ENCODE assay signal across 8 cellular contexts in the genomic region with DNA sequence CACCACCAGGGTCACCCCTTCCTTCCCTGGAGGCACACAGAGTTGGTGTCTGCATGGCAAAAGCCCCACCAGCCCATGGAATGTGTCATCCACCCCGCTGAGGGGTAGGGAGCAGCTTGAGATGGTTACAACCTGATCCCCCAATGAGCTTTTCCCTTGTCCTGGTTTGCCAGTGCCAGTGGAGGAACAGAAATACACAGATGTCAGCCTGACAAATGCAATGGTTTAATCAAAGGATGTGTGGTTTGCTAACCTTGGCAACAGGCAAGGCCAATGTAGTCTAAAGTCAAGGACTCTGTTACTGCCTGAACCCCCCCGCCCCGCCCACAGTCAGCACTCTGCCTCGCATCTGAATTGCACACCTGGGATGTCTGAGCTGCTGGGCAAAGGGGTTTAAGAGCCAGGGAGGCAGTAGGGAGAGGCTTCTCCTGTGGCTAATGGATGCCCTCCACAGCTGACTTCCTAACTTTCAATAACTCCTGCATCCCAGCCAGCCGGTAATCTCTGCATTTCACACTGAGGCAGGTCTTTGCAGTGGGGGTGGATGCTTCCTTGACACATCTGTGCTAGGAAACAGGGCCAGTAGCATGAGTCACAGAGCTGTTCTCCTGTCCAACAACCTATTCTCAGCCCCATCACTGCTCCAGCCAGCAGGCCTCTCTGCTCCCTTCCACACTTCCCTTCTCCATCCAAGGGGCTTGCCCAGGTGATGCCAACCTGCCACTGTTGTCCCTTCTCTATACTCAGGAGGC.
A peak's percentile ranks its signal among the peaks of the same experiment; 100 is the strongest.
DNase-seq lines count a peak whose midpoint lies in the region; ATAC-seq and TF ChIP-seq lines count a peak whose summit lies in the region.

No MANE protein-coding gene starts in this region.

- peaks cover 0 to 8% of the 10 kb centered on the region in 2 donors for H3K9me3 Mint-ChIP-seq in stimulated activated naive CD8-positive, alpha-beta T cell treated with anti-CD3 and anti-CD28 coated beads, Interleukin-15, amount 100 ng/mL, for 72 hours

- peak overlapping the region; percentile 57 for H3K4me2 ChIP-seq in smooth muscle cell

- peak overlapping the region; percentile 72 for H3K27ac ChIP-seq in epithelial cell of prostate
- H3K27ac ChIP-seq in smooth muscle cell (ENCODE audit: low read depth): peak overlapping the region; percentile 88
- H3K27ac ChIP-seq in ascending aorta: peak overlapping the region in 1 of 2 donors; percentile 47

- no peak for TF ChIP-seq CTCF in smooth muscle cell (IDR thresholded peaks at IDR 0.05; ENCODE audit: borderline replicate concordance, insufficient read depth, poor library complexity, severe bottlenecking)
- TF ChIP-seq CTCF in ascending aorta (IDR thresholded peaks at IDR 0.05): no peak

- H4K20me1 ChIP-seq in smooth muscle cell (ENCODE audit: low read depth): no peaks in the 10 kb centered on the region

- H3K9me3 ChIP-seq in smooth muscle cell (replicated peaks; ENCODE audit: low read depth) (no peaks in the 10 kb centered on the region), ascending aorta (no peaks in the 10 kb centered on the region)

- no peak overlapping the region for H3K4me3 Mint-ChIP-seq in stimulated activated naive CD8-positive, alpha-beta T cell treated with anti-CD3 and anti-CD28 coated beads, Interleukin-15, amount 100 ng/mL, for 72 hours

- H3K4me1 Mint-ChIP-seq in stimulated activated naive CD8-positive, alpha-beta T cell treated with anti-CD3 and anti-CD28 coated beads, Interleukin-15, amount 100 ng/mL, for 72 hours: peaks cover 25% of the 10 kb centered on the region

- no peaks in the 10 kb centered on the region for H3K27me3 ChIP-seq in smooth muscle cell (ENCODE audit: low read depth)
- H3K27me3 ChIP-seq in ascending aorta: no peaks in the 10 kb centered on the region

- H3K79me2 ChIP-seq in smooth muscle cell (ENCODE audit: low read depth): no peaks in the 10 kb centered on the region

- ATAC-seq in GM19397 (IDR thresholded peaks at IDR 0.05; ENCODE audit: unreplicated experiment) (peak; percentile 33), HG03442 (IDR thresholded peaks at IDR 0.05; ENCODE audit: unreplicated experiment) (peak; percentile 25), HG02970 (IDR thresholded peaks at IDR 0.05; ENCODE audit: low FRiP score, unreplicated experiment) (no peak)
- ATAC-seq in stimulated activated naive CD8-positive, alpha-beta T cell treated with anti-CD3 and anti-CD28 coated beads, Interleukin-15, amount 100 ng/mL, for 72 hours: no peak

- H3F3A ChIP-seq in smooth muscle cell (ENCODE audit: low read depth): peaks cover 6% of the 10 kb centered on the region

- no peak overlapping the region for H3K9ac ChIP-seq in smooth muscle cell (ENCODE audit: low read depth)

- DNase-seq in epithelial cell of prostate (ENCODE audit: low read depth, low spot score) (no peak), smooth muscle cell (lab: John Stamatoyannopoulos, UW; ENCODE audit: unreplicated experiment) (no peak), ascending aorta (ENCODE audit: low spot score in 2 of 2) (no peak)
- no peak for DNase-seq in stimulated activated naive CD8-positive, alpha-beta T cell treated with anti-CD3 and anti-CD28 coated beads, Interleukin-15, amount 100 ng/mL, for 72 hours
- no peak for DNase-seq in effector CD8-positive, alpha-beta T cell (lab: John Stamatoyannopoulos, UW)

- H3K27me3 Mint-ChIP-seq in stimulated activated naive CD8-positive, alpha-beta T cell treated with anti-CD3 and anti-CD28 coated beads, Interleukin-15, amount 100 ng/mL, for 72 hours: no peaks in the 10 kb centered on the region

- 71% methylated on average over 5 of the region's 5 CpGs for WGBS in smooth muscle cell (ENCODE audit: low lambda C conversion rate)

- H2AFZ ChIP-seq in smooth muscle cell (ENCODE audit: low read depth): no peak overlapping the region

- no peaks in the 10 kb centered on the region for H3K36me3 ChIP-seq in smooth muscle cell (ENCODE audit: low read depth)
- H3K36me3 ChIP-seq in ascending aorta: no peaks in the 10 kb centered on the region

- no peak overlapping the region for H3K4me3 ChIP-seq in smooth muscle cell
- H3K4me3 ChIP-seq in ascending aorta: no peak overlapping the region

- intact Hi-C loops in ascending aorta (cut with DNase I): no loop called here

- H3K4me1 ChIP-seq in smooth muscle cell (ENCODE audit: low read depth) (no peaks in the 10 kb centered on the region), ascending aorta (no peaks in the 10 kb centered on the region)

- no peak overlapping the region for H3K27ac Mint-ChIP-seq in stimulated activated naive CD8-positive, alpha-beta T cell treated with anti-CD3 and anti-CD28 coated beads, Interleukin-15, amount 100 ng/mL, for 72 hours

Comparison
In these comparisons a context has a peak if more than half of its experiments do, and no peak if none do; other contexts are left out.
1. ATAC-seq: peak in GM19397 (single experiment) and HG03442 (single experiment); none in HG02970 (single experiment) and stimulated activated naive CD8-positive, alpha-beta T cell treated with anti-CD3 and anti-CD28 coated beads, Interleukin-15, amount 100 ng/mL, for 72 hours (single experiment).